ENCODE assay signal across 1 cellular context in genomic region chr1:146032613-146033219, GRCh38.
TF ChIP-seq lines count a peak whose summit lies in the region.

No MANE protein-coding gene starts in this region.

TF ChIP-seq in K562, 482 proteins besides CTCF, POLR2A, EP300 and RAD21 (continued from another document):
- TF ChIP-seq, protein P1, sequence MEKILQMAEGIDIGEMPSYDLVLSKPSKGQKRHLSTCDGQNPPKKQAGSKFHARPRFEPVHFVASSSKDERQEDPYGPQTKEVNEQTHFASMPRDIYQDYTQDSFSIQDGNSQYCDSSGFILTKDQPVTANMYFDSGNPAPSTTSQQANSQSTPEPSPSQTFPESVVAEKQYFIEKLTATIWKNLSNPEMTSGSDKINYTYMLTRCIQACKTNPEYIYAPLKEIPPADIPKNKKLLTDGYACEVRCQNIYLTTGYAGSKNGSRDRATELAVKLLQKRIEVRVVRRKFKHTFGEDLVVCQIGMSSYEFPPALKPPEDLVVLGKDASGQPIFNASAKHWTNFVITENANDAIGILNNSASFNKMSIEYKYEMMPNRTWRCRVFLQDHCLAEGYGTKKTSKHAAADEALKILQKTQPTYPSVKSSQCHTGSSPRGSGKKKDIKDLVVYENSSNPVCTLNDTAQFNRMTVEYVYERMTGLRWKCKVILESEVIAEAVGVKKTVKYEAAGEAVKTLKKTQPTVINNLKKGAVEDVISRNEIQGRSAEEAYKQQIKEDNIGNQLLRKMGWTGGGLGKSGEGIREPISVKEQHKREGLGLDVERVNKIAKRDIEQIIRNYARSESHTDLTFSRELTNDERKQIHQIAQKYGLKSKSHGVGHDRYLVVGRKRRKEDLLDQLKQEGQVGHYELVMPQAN (IDR thresholded peaks at IDR 0.05; ENCODE audit: borderline replicate concordance): no peak
- TF ChIP-seq MYBL2 (IDR thresholded peaks at IDR 0.05; ENCODE audit: low read depth) (no peak), MYBL2 (CRISPR knock-in tag; IDR thresholded peaks at IDR 0.05; ENCODE audit: borderline replicate concordance) (no peak), ZNF121 (CRISPR knock-in tag; conservative IDR thresholded peaks at IDR 0.05) (no peak)
